Comparison of ENCODE assay signal across 1 cellular context in the genomic region with DNA sequence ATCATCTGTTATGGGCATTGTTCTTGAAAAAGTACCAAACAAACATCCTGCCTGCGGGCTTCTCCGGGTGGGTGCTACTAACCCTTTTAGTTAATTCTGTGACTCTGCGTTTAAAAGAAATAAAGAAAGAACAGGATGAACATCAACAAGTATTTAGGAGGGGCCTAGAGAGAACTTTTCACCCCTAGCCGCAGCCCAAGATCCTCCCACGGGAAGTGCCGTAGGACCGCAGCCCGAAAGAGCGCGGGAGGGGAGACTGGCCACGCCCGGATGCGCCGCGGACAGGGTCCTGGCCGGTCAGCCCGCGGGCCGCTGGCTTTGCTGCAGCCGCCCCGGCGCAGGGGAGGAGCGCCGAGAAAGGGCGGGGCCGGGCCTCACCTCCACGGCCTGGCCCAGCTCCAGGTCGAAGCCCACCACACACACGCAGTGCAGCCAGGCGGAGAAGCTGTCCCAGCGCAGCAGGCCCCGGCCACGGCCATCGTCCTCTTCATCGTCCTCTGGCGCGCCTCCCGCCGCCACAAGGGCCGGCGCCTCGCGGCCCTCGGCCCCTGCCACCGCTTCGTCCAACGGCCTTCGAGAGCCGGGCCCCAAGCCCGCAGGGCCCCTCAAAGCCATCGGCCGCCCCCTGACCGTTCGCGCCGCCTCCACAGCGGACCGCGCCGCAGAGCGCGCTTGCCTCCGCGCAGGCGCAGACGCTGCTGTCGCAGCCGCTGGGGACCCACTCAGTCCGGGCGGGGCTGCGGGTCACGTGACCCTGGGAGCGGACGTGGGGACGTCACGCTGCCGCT.
TF ChIP-seq lines count a peak whose summit lies in the region.

A gene with protein sequence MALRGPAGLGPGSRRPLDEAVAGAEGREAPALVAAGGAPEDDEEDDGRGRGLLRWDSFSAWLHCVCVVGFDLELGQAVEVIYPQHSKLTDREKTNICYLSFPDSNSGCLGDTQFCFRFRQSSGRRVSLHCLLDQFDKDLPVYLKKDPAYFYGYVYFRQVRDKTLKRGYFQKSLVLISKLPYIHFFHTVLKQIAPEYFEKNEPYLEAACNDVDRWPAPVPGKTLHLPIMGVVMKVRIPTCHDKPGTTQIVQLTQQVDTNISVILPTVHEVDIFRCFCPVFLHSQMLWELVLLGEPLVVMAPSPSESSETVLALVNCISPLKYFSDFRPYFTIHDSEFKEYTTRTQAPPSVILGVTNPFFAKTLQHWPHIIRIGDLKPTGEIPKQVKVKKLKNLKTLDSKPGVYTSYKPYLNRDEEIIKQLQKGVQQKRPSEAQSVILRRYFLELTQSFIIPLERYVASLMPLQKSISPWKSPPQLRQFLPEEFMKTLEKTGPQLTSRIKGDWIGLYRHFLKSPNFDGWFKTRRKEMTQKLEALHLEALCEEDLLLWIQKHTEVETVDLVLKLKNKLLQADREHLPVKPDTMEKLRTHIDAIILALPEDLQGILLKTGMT (minus strand): TSS at position 674 of the 788 bp plus-strand sequence. CDS start 59 bp downstream, at position 615.

TF ChIP-seq in K562, 482 proteins besides CTCF, POLR2A, EP300 and RAD21 (continued from another document and continues in another):
- TF ChIP-seq RBFOX2 (IDR thresholded peaks at IDR 0.05; ENCODE audit: low read depth, low read length), result peak; percentile 98
- TF ChIP-seq, protein P1, sequence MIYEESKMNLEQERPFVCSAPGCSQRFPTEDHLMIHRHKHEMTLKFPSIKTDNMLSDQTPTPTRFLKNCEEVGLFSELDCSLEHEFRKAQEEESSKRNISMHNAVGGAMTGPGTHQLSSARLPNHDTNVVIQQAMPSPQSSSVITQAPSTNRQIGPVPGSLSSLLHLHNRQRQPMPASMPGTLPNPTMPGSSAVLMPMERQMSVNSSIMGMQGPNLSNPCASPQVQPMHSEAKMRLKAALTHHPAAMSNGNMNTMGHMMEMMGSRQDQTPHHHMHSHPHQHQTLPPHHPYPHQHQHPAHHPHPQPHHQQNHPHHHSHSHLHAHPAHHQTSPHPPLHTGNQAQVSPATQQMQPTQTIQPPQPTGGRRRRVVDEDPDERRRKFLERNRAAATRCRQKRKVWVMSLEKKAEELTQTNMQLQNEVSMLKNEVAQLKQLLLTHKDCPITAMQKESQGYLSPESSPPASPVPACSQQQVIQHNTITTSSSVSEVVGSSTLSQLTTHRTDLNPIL (CRISPR knock-in tag; IDR thresholded peaks at IDR 0.05), result no peak
- peak; percentile 77 for TF ChIP-seq KDM5B (IDR thresholded peaks at IDR 0.05; ENCODE audit: insufficient replicate concordance, low read depth, low read length)
- no peak for TF ChIP-seq RFX7 (CRISPR knock-in tag; IDR thresholded peaks at IDR 0.05)
- TF ChIP-seq, protein P2, sequence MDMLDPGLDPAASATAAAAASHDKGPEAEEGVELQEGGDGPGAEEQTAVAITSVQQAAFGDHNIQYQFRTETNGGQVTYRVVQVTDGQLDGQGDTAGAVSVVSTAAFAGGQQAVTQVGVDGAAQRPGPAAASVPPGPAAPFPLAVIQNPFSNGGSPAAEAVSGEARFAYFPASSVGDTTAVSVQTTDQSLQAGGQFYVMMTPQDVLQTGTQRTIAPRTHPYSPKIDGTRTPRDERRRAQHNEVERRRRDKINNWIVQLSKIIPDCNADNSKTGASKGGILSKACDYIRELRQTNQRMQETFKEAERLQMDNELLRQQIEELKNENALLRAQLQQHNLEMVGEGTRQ (CRISPR knock-in tag; IDR thresholded peaks at IDR 0.05), result peak; percentile 97
- TF ChIP-seq, protein P3, sequence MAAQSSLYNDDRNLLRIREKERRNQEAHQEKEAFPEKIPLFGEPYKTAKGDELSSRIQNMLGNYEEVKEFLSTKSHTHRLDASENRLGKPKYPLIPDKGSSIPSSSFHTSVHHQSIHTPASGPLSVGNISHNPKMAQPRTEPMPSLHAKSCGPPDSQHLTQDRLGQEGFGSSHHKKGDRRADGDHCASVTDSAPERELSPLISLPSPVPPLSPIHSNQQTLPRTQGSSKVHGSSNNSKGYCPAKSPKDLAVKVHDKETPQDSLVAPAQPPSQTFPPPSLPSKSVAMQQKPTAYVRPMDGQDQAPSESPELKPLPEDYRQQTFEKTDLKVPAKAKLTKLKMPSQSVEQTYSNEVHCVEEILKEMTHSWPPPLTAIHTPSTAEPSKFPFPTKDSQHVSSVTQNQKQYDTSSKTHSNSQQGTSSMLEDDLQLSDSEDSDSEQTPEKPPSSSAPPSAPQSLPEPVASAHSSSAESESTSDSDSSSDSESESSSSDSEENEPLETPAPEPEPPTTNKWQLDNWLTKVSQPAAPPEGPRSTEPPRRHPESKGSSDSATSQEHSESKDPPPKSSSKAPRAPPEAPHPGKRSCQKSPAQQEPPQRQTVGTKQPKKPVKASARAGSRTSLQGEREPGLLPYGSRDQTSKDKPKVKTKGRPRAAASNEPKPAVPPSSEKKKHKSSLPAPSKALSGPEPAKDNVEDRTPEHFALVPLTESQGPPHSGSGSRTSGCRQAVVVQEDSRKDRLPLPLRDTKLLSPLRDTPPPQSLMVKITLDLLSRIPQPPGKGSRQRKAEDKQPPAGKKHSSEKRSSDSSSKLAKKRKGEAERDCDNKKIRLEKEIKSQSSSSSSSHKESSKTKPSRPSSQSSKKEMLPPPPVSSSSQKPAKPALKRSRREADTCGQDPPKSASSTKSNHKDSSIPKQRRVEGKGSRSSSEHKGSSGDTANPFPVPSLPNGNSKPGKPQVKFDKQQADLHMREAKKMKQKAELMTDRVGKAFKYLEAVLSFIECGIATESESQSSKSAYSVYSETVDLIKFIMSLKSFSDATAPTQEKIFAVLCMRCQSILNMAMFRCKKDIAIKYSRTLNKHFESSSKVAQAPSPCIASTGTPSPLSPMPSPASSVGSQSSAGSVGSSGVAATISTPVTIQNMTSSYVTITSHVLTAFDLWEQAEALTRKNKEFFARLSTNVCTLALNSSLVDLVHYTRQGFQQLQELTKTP (IDR thresholded peaks at IDR 0.05; ENCODE audit: low read depth in 1 of 2, partially characterized antibody in 2 of 2), result no peak
- peak; percentile 93 for TF ChIP-seq ZBTB7A (IDR thresholded peaks at IDR 0.05; ENCODE audit: borderline replicate concordance, control insufficient read depth, low read depth, low read length)
- TF ChIP-seq ZNF263 (CRISPR knock-in tag; IDR thresholded peaks at IDR 0.05; ENCODE audit: borderline replicate concordance), result peak; percentile 65
- TF ChIP-seq, protein P4, sequence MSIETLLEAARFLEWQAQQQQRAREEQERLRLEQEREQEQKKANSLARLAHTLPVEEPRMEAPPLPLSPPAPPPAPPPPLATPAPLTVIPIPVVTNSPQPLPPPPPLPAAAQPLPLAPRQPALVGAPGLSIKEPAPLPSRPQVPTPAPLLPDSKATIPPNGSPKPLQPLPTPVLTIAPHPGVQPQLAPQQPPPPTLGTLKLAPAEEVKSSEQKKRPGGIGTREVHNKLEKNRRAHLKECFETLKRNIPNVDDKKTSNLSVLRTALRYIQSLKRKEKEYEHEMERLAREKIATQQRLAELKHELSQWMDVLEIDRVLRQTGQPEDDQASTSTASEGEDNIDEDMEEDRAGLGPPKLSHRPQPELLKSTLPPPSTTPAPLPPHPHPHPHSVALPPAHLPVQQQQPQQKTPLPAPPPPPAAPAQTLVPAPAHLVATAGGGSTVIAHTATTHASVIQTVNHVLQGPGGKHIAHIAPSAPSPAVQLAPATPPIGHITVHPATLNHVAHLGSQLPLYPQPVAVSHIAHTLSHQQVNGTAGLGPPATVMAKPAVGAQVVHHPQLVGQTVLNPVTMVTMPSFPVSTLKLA (conservative IDR thresholded peaks at IDR 0.05), result peak; percentile 50 to 58; a peak in 2 of 4 replicates
- no peak for TF ChIP-seq GTF2F1 (IDR thresholded peaks at IDR 0.05; ENCODE audit: low read depth, low read length)
- TF ChIP-seq, protein P5, sequence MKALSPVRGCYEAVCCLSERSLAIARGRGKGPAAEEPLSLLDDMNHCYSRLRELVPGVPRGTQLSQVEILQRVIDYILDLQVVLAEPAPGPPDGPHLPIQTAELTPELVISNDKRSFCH (CRISPR knock-in tag; IDR thresholded peaks at IDR 0.05), result no peak
- TF ChIP-seq, protein P5 (tag; IDR thresholded peaks at IDR 0.05), result 0 out of 2 replicates have a peak, but pooled peaks have one; percentile 59
- TF ChIP-seq U2AF1 (optimal IDR thresholded peaks at IDR 0.05; ENCODE audit: low read depth, low read length), result peak; percentile 54
- TF ChIP-seq L3MBTL2 (IDR thresholded peaks at IDR 0.05), result peak; percentile 94
- peak; percentile 46; the same call in 1 of the 2 replicates for TF ChIP-seq ATF7 (IDR thresholded peaks at IDR 0.05)
- peak; percentile 76 for TF ChIP-seq GABPB1 (CRISPR knock-in tag; IDR thresholded peaks at IDR 0.05)
- peak in 1 of 3 experiments; percentile 37 for TF ChIP-seq YY1 (IDR thresholded peaks at IDR 0.05; ENCODE audit: borderline replicate concordance in 1 of 3, control insufficient read depth in 1 of 3, extremely low read depth in 1 of 3, insufficient read depth in 3 of 3, insufficient read length in 1 of 3, insufficient replicate concordance in 2 of 3, low read depth in 1 of 3, low read length in 2 of 3)
- no peak for TF ChIP-seq ELF2 (CRISPR knock-in tag; IDR thresholded peaks at IDR 0.05)
- no peak for TF ChIP-seq PTTG1 (tag; IDR thresholded peaks at IDR 0.05; ENCODE audit: low read depth)
- TF ChIP-seq ZFX (CRISPR knock-in tag; IDR thresholded peaks at IDR 0.05), result peak; percentile 99
- TF ChIP-seq ZNF431 (CRISPR knock-in tag; IDR thresholded peaks at IDR 0.05), result peak; percentile 51; the same call in 1 of the 2 replicates
- TF ChIP-seq RCOR1 (IDR thresholded peaks at IDR 0.05; ENCODE audit: borderline replicate concordance in 1 of 2, low read depth in 2 of 2, low read length in 2 of 2), result peak in 1 of 2 experiments; percentile 28; a peak in 1 of 4 replicates
- TF ChIP-seq, protein P6, sequence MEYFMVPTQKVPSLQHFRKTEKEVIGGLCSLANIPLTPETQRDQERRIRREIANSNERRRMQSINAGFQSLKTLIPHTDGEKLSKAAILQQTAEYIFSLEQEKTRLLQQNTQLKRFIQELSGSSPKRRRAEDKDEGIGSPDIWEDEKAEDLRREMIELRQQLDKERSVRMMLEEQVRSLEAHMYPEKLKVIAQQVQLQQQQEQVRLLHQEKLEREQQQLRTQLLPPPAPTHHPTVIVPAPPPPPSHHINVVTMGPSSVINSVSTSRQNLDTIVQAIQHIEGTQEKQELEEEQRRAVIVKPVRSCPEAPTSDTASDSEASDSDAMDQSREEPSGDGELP (CRISPR knock-in tag; IDR thresholded peaks at IDR 0.05; ENCODE audit: borderline replicate concordance), result 0 out of 2 replicates have a peak, but pooled peaks have one; percentile 52
- TF ChIP-seq NCOR1 (IDR thresholded peaks at IDR 0.05), result 0 out of 2 replicates have a peak, but pooled peaks have one; percentile 37
- peak; percentile 56; the same call in 1 of the 2 replicates for TF ChIP-seq EP400 (IDR thresholded peaks at IDR 0.05)
- peak; percentile 91 to 93 for TF ChIP-seq NRF1 (conservative IDR thresholded peaks at IDR 0.05 in 1 of 2, IDR thresholded peaks at IDR 0.05 in 1 of 2)
- TF ChIP-seq KLF1 (tag; IDR thresholded peaks at IDR 0.05), result 0 out of 2 replicates have a peak, but pooled peaks have one; percentile 38
- TF ChIP-seq, protein P7, sequence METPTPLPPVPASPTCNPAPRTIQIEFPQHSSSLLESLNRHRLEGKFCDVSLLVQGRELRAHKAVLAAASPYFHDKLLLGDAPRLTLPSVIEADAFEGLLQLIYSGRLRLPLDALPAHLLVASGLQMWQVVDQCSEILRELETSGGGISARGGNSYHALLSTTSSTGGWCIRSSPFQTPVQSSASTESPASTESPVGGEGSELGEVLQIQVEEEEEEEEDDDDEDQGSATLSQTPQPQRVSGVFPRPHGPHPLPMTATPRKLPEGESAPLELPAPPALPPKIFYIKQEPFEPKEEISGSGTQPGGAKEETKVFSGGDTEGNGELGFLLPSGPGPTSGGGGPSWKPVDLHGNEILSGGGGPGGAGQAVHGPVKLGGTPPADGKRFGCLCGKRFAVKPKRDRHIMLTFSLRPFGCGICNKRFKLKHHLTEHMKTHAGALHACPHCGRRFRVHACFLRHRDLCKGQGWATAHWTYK (CRISPR knock-in tag; IDR thresholded peaks at IDR 0.05), result peak; percentile 50; the same call in 1 of the 2 replicates
- 0 out of 2 replicates have a peak, but pooled peaks have one; percentile 27 for TF ChIP-seq HNRNPL (IDR thresholded peaks at IDR 0.05; ENCODE audit: low read depth, low read length)
- peak; percentile 13; the same call in 1 of the 2 replicates for TF ChIP-seq LCOR (CRISPR knock-in tag; IDR thresholded peaks at IDR 0.05)
- TF ChIP-seq, protein P8, sequence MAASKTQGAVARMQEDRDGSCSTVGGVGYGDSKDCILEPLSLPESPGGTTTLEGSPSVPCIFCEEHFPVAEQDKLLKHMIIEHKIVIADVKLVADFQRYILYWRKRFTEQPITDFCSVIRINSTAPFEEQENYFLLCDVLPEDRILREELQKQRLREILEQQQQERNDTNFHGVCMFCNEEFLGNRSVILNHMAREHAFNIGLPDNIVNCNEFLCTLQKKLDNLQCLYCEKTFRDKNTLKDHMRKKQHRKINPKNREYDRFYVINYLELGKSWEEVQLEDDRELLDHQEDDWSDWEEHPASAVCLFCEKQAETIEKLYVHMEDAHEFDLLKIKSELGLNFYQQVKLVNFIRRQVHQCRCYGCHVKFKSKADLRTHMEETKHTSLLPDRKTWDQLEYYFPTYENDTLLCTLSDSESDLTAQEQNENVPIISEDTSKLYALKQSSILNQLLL (CRISPR knock-in tag; IDR thresholded peaks at IDR 0.05; ENCODE audit: borderline replicate concordance), result no peak
- TF ChIP-seq TOE1 (IDR thresholded peaks at IDR 0.05; ENCODE audit: borderline replicate concordance), result peak; percentile 99
- TF ChIP-seq TOE1 (CRISPR knock-in tag; IDR thresholded peaks at IDR 0.05; ENCODE audit: borderline replicate concordance, low read depth), result no peak
- no peak for TF ChIP-seq ATF1 (CRISPR knock-in tag; IDR thresholded peaks at IDR 0.05)
- peak; percentile 78 for TF ChIP-seq ATF1 (tag; IDR thresholded peaks at IDR 0.05)
- TF ChIP-seq MYC (IDR thresholded peaks at IDR 0.05; ENCODE audit: low read depth, low read length), result peak; percentile 69; the same call in 1 of the 2 replicates
- no peak for TF ChIP-seq MYC (CRISPR knock-in tag; IDR thresholded peaks at IDR 0.05; ENCODE audit: borderline replicate concordance, low read depth)
- TF ChIP-seq ETV1 (tag; conservative IDR thresholded peaks at IDR 0.05; ENCODE audit: low read depth), result 0 out of 2 replicates have a peak, but pooled peaks have one; percentile 8
- peak; percentile 57 for TF ChIP-seq ESRRA (IDR thresholded peaks at IDR 0.05; ENCODE audit: borderline replicate concordance, low read depth)
- TF ChIP-seq, protein P9, sequence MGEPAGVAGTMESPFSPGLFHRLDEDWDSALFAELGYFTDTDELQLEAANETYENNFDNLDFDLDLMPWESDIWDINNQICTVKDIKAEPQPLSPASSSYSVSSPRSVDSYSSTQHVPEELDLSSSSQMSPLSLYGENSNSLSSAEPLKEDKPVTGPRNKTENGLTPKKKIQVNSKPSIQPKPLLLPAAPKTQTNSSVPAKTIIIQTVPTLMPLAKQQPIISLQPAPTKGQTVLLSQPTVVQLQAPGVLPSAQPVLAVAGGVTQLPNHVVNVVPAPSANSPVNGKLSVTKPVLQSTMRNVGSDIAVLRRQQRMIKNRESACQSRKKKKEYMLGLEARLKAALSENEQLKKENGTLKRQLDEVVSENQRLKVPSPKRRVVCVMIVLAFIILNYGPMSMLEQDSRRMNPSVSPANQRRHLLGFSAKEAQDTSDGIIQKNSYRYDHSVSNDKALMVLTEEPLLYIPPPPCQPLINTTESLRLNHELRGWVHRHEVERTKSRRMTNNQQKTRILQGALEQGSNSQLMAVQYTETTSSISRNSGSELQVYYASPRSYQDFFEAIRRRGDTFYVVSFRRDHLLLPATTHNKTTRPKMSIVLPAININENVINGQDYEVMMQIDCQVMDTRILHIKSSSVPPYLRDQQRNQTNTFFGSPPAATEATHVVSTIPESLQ (CRISPR knock-in tag; IDR thresholded peaks at IDR 0.05), result peak; percentile 81; the same call in 1 of the 2 replicates
